In genomic region chr12:50955288-50955687, GRCh38 we compare ENCODE assay signal across 9 cellular contexts. TPM values are rescaled to one million over a fixed set of nuclear protein-coding genes. Genes with fewer than 3 reads are reported as not detected.
"Had no signal": no experiment of that assay in that cellular context is flagged by ENCODE, and none has a peak within 500 bp of the region (broad histone marks: within the 10 kb centered on the region; RNA-seq: fewer than 3 reads in every experiment).

No MANE protein-coding gene starts in this region.

- H3K4me3 ChIP-seq: GM12878 had no signal

- DNase-seq: GDM1, GF-D8 had no signal

- FAIRE-seq: G401.6, GM12878, GM12891, GM12892, GM18507, GM19239 had no signal

- ATAC-seq: GM12878 had no signal

RNA-seq across cellular contexts. Expression of gene HIGD1C, which starts 2.9 kb away (rescaled TPM):
- total RNA-seq: G401, GM12878 had no signal
- polyA plus RNA-seq: GM12878 had no signal
